In the genomic region with DNA sequence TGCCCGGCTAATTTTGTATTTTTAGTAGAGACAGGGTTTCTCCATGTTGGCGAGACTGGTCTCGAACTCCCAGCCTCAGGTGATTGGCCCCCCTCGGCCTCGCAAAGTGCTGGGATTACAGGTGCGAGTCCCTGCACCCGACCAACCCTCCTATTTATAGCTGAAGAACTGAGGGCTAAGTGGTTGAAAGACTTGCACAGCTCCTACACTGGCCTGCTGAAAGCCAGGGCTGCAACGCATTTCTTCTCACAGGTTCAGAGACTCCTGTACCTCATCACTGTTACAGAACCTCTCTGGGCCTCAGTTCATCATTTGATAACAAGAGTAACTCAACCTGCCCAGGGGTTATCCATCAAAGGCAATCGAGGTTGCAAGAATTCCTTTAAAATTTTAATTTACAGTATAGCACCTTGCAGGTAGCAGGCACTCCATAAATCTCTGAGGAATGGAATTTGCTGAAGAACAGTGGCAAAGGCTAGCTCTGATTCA, we compare ENCODE assay signal across 14 cellular contexts.
DNase-seq lines count a peak whose midpoint lies in the region; ATAC-seq and TF ChIP-seq lines count a peak whose summit lies in the region.
"Had no signal": no experiment of that assay in that cellular context is flagged by ENCODE, and none has a peak within 500 bp of the region (broad histone marks: within the 10 kb centered on the region; RNA-seq: fewer than 3 reads in every experiment).

No MANE protein-coding gene starts in this region.

- no peak overlapping the region for H3K27ac ChIP-seq in RWPE2 (ENCODE audit: poor library complexity, severe bottlenecking)
- peak overlapping the region in 7 of 10 donors; percentile 8 to 50 (median 29) for H3K27ac ChIP-seq in heart right ventricle
- peak overlapping the region; percentile 0 to 76 (median 72) for H3K27ac ChIP-seq in transverse colon
- H3K27ac ChIP-seq: BLaER1 treated with 17β-estradiol and CSF1 and Interleukin-3, amounts not matched to agents 10 nM and 100 nM had no signal

- in situ Hi-C loops in transverse colon (cut with MboI; ENCODE audit: low pct_ligation_motif_present in 1 of 4, low pct_unique_long_range_greater_than_20kb in 1 of 4, low sequenced_read_pairs in 3 of 4), result no loop called here

- 90 to 92% methylated on average over 9 of the region's 9 CpGs for WGBS in heart right ventricle, 2 donors
- 90 to 100% methylated on average over 2 to 9 of the region's 9 CpGs for WGBS in transverse colon (ENCODE audit: low coverage in 1 of 2), 2 donors

- H3K27ac Mint-ChIP-seq in nephron progenitor cell, result peak overlapping the region; percentile 79
- no peak overlapping the region for H3K27ac Mint-ChIP-seq in activated naive CD4-positive, alpha-beta T cell treated with anti-CD3 and anti-CD28 coated beads for 36 hours
- H3K27ac Mint-ChIP-seq: activated CD4-positive, alpha-beta T cell treated with anti-CD3 and anti-CD28 coated beads, Interleukin-2, amount 10 ng/mL, durations not matched to agents 7 days and 5 days; T-helper 2 cell treated with Interferon-gamma antibody and Interleukin-4, amounts not matched to agents 5 μg/mL and 100 μg/mL, for 36 hours had no signal

- H3K4me3 Mint-ChIP-seq in nephron progenitor cell, result no peak overlapping the region
- H3K4me3 Mint-ChIP-seq in activated naive CD4-positive, alpha-beta T cell treated with anti-CD3 and anti-CD28 coated beads for 36 hours, result no peak overlapping the region
- H3K4me3 Mint-ChIP-seq: activated CD4-positive, alpha-beta T cell treated with anti-CD3 and anti-CD28 coated beads, Interleukin-2, amount 10 ng/mL, durations not matched to agents 7 days and 5 days; naive thymus-derived CD4-positive, alpha-beta T cell; T-helper 2 cell treated with Interferon-gamma antibody and Interleukin-4, amounts not matched to agents 5 μg/mL and 100 μg/mL, for 36 hours had no signal

- DNase-seq in RWPE2 (ENCODE audit: low spot score) (no peak), heart right ventricle (no peak), nephron progenitor cell (no peak), transverse colon (no peak)
- no peak for DNase-seq in activated CD4-positive, CD25-positive, alpha-beta regulatory T cell (lab: John Stamatoyannopoulos, UW)
- DNase-seq in activated naive CD4-positive, alpha-beta T cell treated with anti-CD3 and anti-CD28 coated beads for 36 hours, result no peak
- DNase-seq: activated CD4-positive, alpha-beta T cell treated with anti-CD3 and anti-CD28 coated beads, Interleukin-2, amount 10 ng/mL, durations not matched to agents 7 days and 5 days; activated T-cell treated with anti-CD3 and anti-CD28 coated beads, Interleukin-2, amount 50 U/mL, for 48 hours; DMS53; naive thymus-derived CD4-positive, alpha-beta T cell had no signal

- H3K36me3 Mint-ChIP-seq in nephron progenitor cell (ENCODE audit: low read depth), result no peaks in the 10 kb centered on the region
- H3K36me3 Mint-ChIP-seq in activated naive CD4-positive, alpha-beta T cell treated with anti-CD3 and anti-CD28 coated beads for 36 hours (ENCODE audit: low read depth), result peaks cover 3% of the 10 kb centered on the region
- H3K36me3 Mint-ChIP-seq: naive thymus-derived CD4-positive, alpha-beta T cell had no signal

- H3K9me3 Mint-ChIP-seq in nephron progenitor cell, result peaks cover 7% of the 10 kb centered on the region
- H3K9me3 Mint-ChIP-seq in activated naive CD4-positive, alpha-beta T cell treated with anti-CD3 and anti-CD28 coated beads for 36 hours, result no peaks in the 10 kb centered on the region
- H3K9me3 Mint-ChIP-seq: naive thymus-derived CD4-positive, alpha-beta T cell; T-helper 2 cell treated with Interferon-gamma antibody and Interleukin-4, amounts not matched to agents 5 μg/mL and 100 μg/mL, for 36 hours had no signal

- H3K4me3 ChIP-seq in RWPE2 (ENCODE audit: severe bottlenecking) (no peak overlapping the region), heart right ventricle (no peak overlapping the region), transverse colon (no peak overlapping the region)
- H3K4me3 ChIP-seq: BLaER1 treated with 17β-estradiol and CSF1 and Interleukin-3, amounts not matched to agents 10 nM and 100 nM had no signal

- TF ChIP-seq EP300 in transverse colon (IDR thresholded peaks at IDR 0.05; ENCODE audit: low read depth), result no peak

- H3K9me3 ChIP-seq in RWPE2 (ENCODE audit: severe bottlenecking) (no peaks in the 10 kb centered on the region), heart right ventricle (no peaks in the 10 kb centered on the region), transverse colon (no peaks in the 10 kb centered on the region)

- H3K27me3 ChIP-seq in RWPE2 (ENCODE audit: insufficient read depth, poor library complexity, severe bottlenecking), result no peaks in the 10 kb centered on the region
- no peaks in the 10 kb centered on the region for H3K27me3 ChIP-seq in heart right ventricle
- no peaks in the 10 kb centered on the region for H3K27me3 ChIP-seq in transverse colon
- H3K27me3 ChIP-seq: BLaER1 treated with 17β-estradiol and CSF1 and Interleukin-3, amounts not matched to agents 10 nM and 100 nM had no signal

- no peak for TF ChIP-seq CTCF in RWPE2 (IDR thresholded peaks at IDR 0.05; ENCODE audit: poor library complexity, severe bottlenecking)
- no peak for TF ChIP-seq CTCF in heart right ventricle (IDR thresholded peaks at IDR 0.05)
- no peak for TF ChIP-seq CTCF in nephron progenitor cell (IDR thresholded peaks at IDR 0.05)
- TF ChIP-seq CTCF in transverse colon (IDR thresholded peaks at IDR 0.05), result no peak

- CTCF ChIA-PET in activated naive CD4-positive, alpha-beta T cell treated with anti-CD3 and anti-CD28 coated beads for 36 hours (lab: Charles Lee), result no interaction called here

- H3K36me3 ChIP-seq in RWPE2 (ENCODE audit: low read depth), result no peaks in the 10 kb centered on the region
- no peaks in the 10 kb centered on the region for H3K36me3 ChIP-seq in heart right ventricle
- no peaks in the 10 kb centered on the region for H3K36me3 ChIP-seq in transverse colon
- H3K36me3 ChIP-seq: BLaER1 treated with 17β-estradiol and CSF1 and Interleukin-3, amounts not matched to agents 10 nM and 100 nM had no signal

- H3K27me3 Mint-ChIP-seq in nephron progenitor cell (ENCODE audit: low read depth, poor library complexity), result no peaks in the 10 kb centered on the region
- H3K27me3 Mint-ChIP-seq in activated naive CD4-positive, alpha-beta T cell treated with anti-CD3 and anti-CD28 coated beads for 36 hours (ENCODE audit: low read depth), result no peaks in the 10 kb centered on the region
- H3K27me3 Mint-ChIP-seq: activated CD4-positive, alpha-beta T cell treated with anti-CD3 and anti-CD28 coated beads, Interleukin-2, amount 10 ng/mL, durations not matched to agents 7 days and 5 days; naive thymus-derived CD4-positive, alpha-beta T cell had no signal

- intact Hi-C loops in heart right ventricle (cut with DNase I), result loop anchor here in 2 of 10 donors (5.0 to 10.0 kb wide), 2 partner anchors 109 to 251 kb away; no protein-coding TSS in a partner anchor
- intact Hi-C loops in transverse colon (cut with DNase I; ENCODE audit: low total_unique reads), result no loop called here
- intact Hi-C loops in activated naive CD4-positive, alpha-beta T cell treated with anti-CD3 and anti-CD28 coated beads for 36 hours (cut with micrococcal nuclease), result no loop called here

- ATAC-seq in RWPE2 (ENCODE audit: low read depth) (peak; percentile 81), heart right ventricle (peak in 4 of 8 donors; percentile 9 to 22 (median 14)), GM18873 (IDR thresholded peaks at IDR 0.05; ENCODE audit: low FRiP score, unreplicated experiment) (no peak), GM18870 (IDR thresholded peaks at IDR 0.05; ENCODE audit: unreplicated experiment) (no peak)
- ATAC-seq: naive thymus-derived CD4-positive, alpha-beta T cell had no signal

- peaks cover 50% of the 10 kb centered on the region for H3K4me1 Mint-ChIP-seq in nephron progenitor cell
- H3K4me1 Mint-ChIP-seq in activated naive CD4-positive, alpha-beta T cell treated with anti-CD3 and anti-CD28 coated beads for 36 hours (ENCODE audit: low read depth), result peaks cover 30% of the 10 kb centered on the region

- H3K4me1 ChIP-seq in RWPE2 (ENCODE audit: insufficient read depth, poor library complexity, severe bottlenecking) (peaks cover 26% of the 10 kb centered on the region), heart right ventricle (peaks cover 6 to 58% (median 28%) of the 10 kb centered on the region in 9 donors), transverse colon (peaks cover 0 to 32% (median 8%) of the 10 kb centered on the region in 4 donors)

- TF ChIP-seq POLR2A in transverse colon (IDR thresholded peaks at IDR 0.05), result no peak
